1 cellular context compared by ENCODE assay signal in genomic region chr3:5775100-5775499, GRCh38.
A peak's percentile ranks its signal among the peaks of the same experiment; 100 is the strongest.
DNase-seq lines count a peak whose midpoint lies in the region; ATAC-seq, FAIRE-seq and TF ChIP-seq lines count a peak whose summit lies in the region.
"Not testable (repeated sequence)": the region's sequence is repeated elsewhere in the genome, so short reads cannot be mapped to it uniquely, and the experiment has no call there.

No MANE protein-coding gene starts in this region.

- intact Hi-C loops in K562 (cut with micrococcal nuclease), result loop anchor here (2.0 kb wide), 1 partner anchor 346 kb away; no protein-coding TSS in a partner anchor

- FAIRE-seq in K562 (lab: Jason Lieb, UNC), result not testable (repeated sequence)

- not testable (repeated sequence) for H3K9me1 ChIP-seq in K562 (ENCODE audit: control insufficient read depth, insufficient read depth, low read length)

- in situ Hi-C loops in K562 (cut with MboI), result not testable (repeated sequence)

- POLR2A ChIA-PET in K562 (lab: Yijun Ruan, JAX), result interaction anchor here (0.7 to 1.0 kb wide), 2 partner anchors 317 to 347 kb away, joined by 4 read pairs; no protein-coding TSS in a partner anchor

- H3K9me3 ChIP-seq in K562 (replicated peaks; ENCODE audit: control insufficient read depth, insufficient read depth, low read depth, low read length), result not testable (repeated sequence)

- not testable (repeated sequence) for H4K20me1 ChIP-seq in K562 (replicated peaks; ENCODE audit: control insufficient read depth, insufficient read depth, low read length)

- H3K79me2 ChIP-seq in K562 (ENCODE audit: control insufficient read depth, insufficient read depth, low read length), result not testable (repeated sequence)

- H3K9ac ChIP-seq in K562 (ENCODE audit: insufficient read depth in 1 of 2, low read depth in 2 of 2, low read length in 2 of 2), result not testable (repeated sequence)

- H3K4me1 ChIP-seq in K562 (replicated peaks in 1 of 2; ENCODE audit: control insufficient read depth in 2 of 2, insufficient read depth in 2 of 2, low read length in 2 of 2), result not testable (repeated sequence)

- not testable (repeated sequence) for H3K27ac ChIP-seq in K562 (ENCODE audit: extremely low read depth, low read depth, low read length)

- H3K27me3 ChIP-seq in K562 (ENCODE audit: control insufficient read depth in 2 of 2, insufficient read depth in 2 of 2, low read length in 2 of 2), result not testable (repeated sequence)

- TF ChIP-seq POLR2A in K562 (conservative IDR thresholded peaks at IDR 0.05), result not testable (repeated sequence)

- CTCF ChIA-PET in K562 (lab: Yijun Ruan, JAX; ENCODE audit: low intra/inter-chr PET ratio), result not testable (repeated sequence)

- BruUV-seq in K562 (replicated peaks; lab: Mats Ljungman, UMichigan), result not testable (repeated sequence)

- not testable (repeated sequence) for H3K36me3 ChIP-seq in K562 (ENCODE audit: control insufficient read depth, insufficient read depth, low read length)

- WGBS in K562 (ENCODE audit: insufficient coverage, low coverage, missing lambda C conversion rate), result 91% methylated on average over 3 of the region's 3 CpGs

- TF ChIP-seq CTCF in K562 (IDR thresholded peaks at IDR 0.05 in 2 of 3, conservative IDR thresholded peaks at IDR 0.05 in 1 of 3; ENCODE audit: insufficient read depth in 2 of 3, low read depth in 1 of 3, low read length in 3 of 3), result not testable (repeated sequence)

- not testable (repeated sequence) for H3K4me2 ChIP-seq in K562 (ENCODE audit: insufficient read depth, low read length)

- not testable (repeated sequence) for ATAC-seq in K562

- not testable (repeated sequence) for TF ChIP-seq RAD21 in K562 (CRISPR knock-in tag; conservative IDR thresholded peaks at IDR 0.05 in 1 of 2, IDR thresholded peaks at IDR 0.05 in 1 of 2)

- TF ChIP-seq EP300 in K562 (IDR thresholded peaks at IDR 0.05; ENCODE audit: low read length), result not testable (repeated sequence)

- not testable (repeated sequence) for H2AFZ ChIP-seq in K562 (ENCODE audit: low read depth, low read length)

- DNase-seq in K562 (ENCODE audit: extremely low read depth in 1 of 4, low spot score in 3 of 4), result not testable (repeated sequence)

- not testable (repeated sequence) for H3K4me3 ChIP-seq in K562

TF ChIP-seq in K562, 482 proteins besides CTCF, POLR2A, EP300 and RAD21:
- peak; percentile 92 for TF ChIP-seq BCOR (IDR thresholded peaks at IDR 0.05)
- peak; percentile 33 for TF ChIP-seq PHF20 (IDR thresholded peaks at IDR 0.05; ENCODE audit: partially characterized antibody)
- TF ChIP-seq ZNF146 (CRISPR knock-in tag; IDR thresholded peaks at IDR 0.05; ENCODE audit: unreplicated experiment), result peak; percentile 93
- TF ChIP-seq HDAC1 (IDR thresholded peaks at IDR 0.05), result 0 out of 4 replicates have a peak, but pooled peaks of 1 of the 2 experiments have one; percentile 21
- TF ChIP-seq SMARCA5 (IDR thresholded peaks at IDR 0.05), result peak; percentile 81; the same call in 1 of the 2 replicates
- peak; percentile 61 to 82 for TF ChIP-seq KDM1A (IDR thresholded peaks at IDR 0.05)
- 0 out of 2 replicates have a peak, but pooled peaks have one; percentile 71 for TF ChIP-seq CHAMP1 (IDR thresholded peaks at IDR 0.05)
